ENCODE assay signal across 17 cellular contexts in genomic region chr5:28400076-28400475, GRCh38.
"Had no signal": no experiment of that assay in that cellular context is flagged by ENCODE, and none has a peak within 500 bp of the region (broad histone marks: within the 10 kb centered on the region; RNA-seq: fewer than 3 reads in every experiment).

No MANE protein-coding gene starts in this region.

- H3K27ac ChIP-seq: coronary artery, gastrocnemius medialis, heart left ventricle, right atrium auricular region, skin epidermis, stomach had no signal

- H3K36me3 ChIP-seq: gastrocnemius medialis, heart left ventricle, right atrium auricular region, stomach had no signal

- H3K4me1 ChIP-seq: gastrocnemius medialis, heart left ventricle, right atrium auricular region, stomach had no signal

- H3K9me3 ChIP-seq: gastrocnemius medialis, right atrium auricular region had no signal

- H3K27me3 ChIP-seq: gastrocnemius medialis, heart left ventricle, right atrium auricular region, stomach had no signal

- H3K4me3 ChIP-seq: coronary artery, gastrocnemius medialis, heart left ventricle, right atrium auricular region, skin epidermis, stomach had no signal

- DNase-seq: activated CD4-positive, alpha-beta T cell treated with anti-CD3 and anti-CD28 coated beads, Interleukin-2, amount 50 U/mL, for 1 hour; activated CD8-positive, alpha-beta memory T cell treated with anti-CD3 and anti-CD28 coated beads, Interleukin-2, amount 50 U/mL, for 4 hours; activated naive CD4-positive, alpha-beta T cell treated with anti-CD3 and anti-CD28 coated beads for 36 hours; activated T-cell treated with anti-CD3 and anti-CD28 coated beads, Interleukin-2, amount 50 U/mL, for 4 hours; anterior cingulate cortex; gastrocnemius medialis; heart left ventricle; left ventricle myocardium superior; natural killer cell; stimulated activated CD4-positive, alpha-beta T cell treated with anti-CD3 and anti-CD28 coated beads, Interleukin-15, amount 100 ng/mL, for 24 hours; stimulated activated CD4-positive, alpha-beta T cell treated with anti-CD3 and anti-CD28 coated beads, Interleukin-4, amount 100 ng/mL, for 1 hour; stomach; T1000; trophoblast cell had no signal
